In the genomic region with DNA sequence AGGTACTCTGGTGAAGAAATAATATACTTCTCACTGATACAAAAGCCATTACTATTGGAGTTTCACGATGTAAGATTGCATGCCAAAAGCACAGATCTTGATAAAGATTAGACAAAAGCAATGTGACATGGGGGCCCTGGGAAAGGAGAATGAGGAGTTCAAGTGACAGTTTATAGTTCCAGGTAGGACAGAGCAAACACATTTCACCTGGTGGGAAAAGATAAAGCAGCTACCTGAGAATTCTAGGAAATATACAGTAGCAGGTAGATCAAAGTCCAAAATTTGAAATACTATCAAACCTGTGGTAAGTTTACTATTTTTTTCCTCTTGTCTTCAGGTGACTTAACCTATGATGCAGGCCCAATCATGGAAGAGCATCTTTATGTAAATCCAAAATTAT, we compare ENCODE assay signal across 4 cellular contexts. TPM values are rescaled to one million over a fixed set of nuclear protein-coding genes. Genes with fewer than 3 reads are reported as not detected.
"Had no signal": no experiment of that assay in that cellular context is flagged by ENCODE, and none has a peak within 500 bp of the region (broad histone marks: within the 10 kb centered on the region; RNA-seq: fewer than 3 reads in every experiment).

No MANE protein-coding gene starts in this region.

- DNase-seq: GDM1, GF-D8 had no signal

- H3K4me3 ChIP-seq: GM12878 had no signal

- ATAC-seq: GM12878 had no signal

RNA-seq across cellular contexts. Expression of a gene that starts 8.0 kb away (rescaled TPM):
- total RNA-seq: G401, GM12878 had no signal

RNA-seq across cellular contexts. Expression of a gene that starts 25.2 kb away (rescaled TPM):
- total RNA-seq: G401, GM12878 had no signal
